Comparison of ENCODE assay signal across 8 cellular contexts in genomic region chr6:52419809-52420667, GRCh38. TPM values are rescaled to one million over a fixed set of nuclear protein-coding genes. Genes with fewer than 3 reads are reported as not detected.
DNase-seq lines count a peak whose midpoint lies in the region; ATAC-seq and TF ChIP-seq lines count a peak whose summit lies in the region.

Gene EFHC1, plus strand, starts transcription at chr6:52420342. Its CDS starts 69 bp downstream, at chr6:52420411.

- 0% methylated on average over 22 to 46 of the region's 57 CpGs for WGBS in testis, 2 donors

- no peak within 1 kb of the TSS for H3K4me3 Mint-ChIP-seq in HFFc6

- peak; percentile 95 for DNase-seq in GM04504 (ENCODE audit: low read depth)
- peak; percentile 98 for DNase-seq in HFFc6
- peak; percentile 97 for DNase-seq in NB4 (ENCODE audit: low read depth)
- DNase-seq in SK-N-DZ (ENCODE audit: low spot score), result peak; percentile 97
- peak; percentile 98 for DNase-seq in activated naive CD4-positive, alpha-beta T cell treated with anti-CD3 and anti-CD28 coated beads, Interleukin-2, amount 50 U/mL, for 16 hours
- peak; percentile 78 for DNase-seq in glomerular endothelial cell (ENCODE audit: extremely low read depth, low read depth, low spot score)
- peak; percentile 97 for DNase-seq in omental fat pad (ENCODE audit: low spot score)
- DNase-seq in testis, result peak; percentile 99

- no peak for TF ChIP-seq CTCF in HFFc6 (IDR thresholded peaks at IDR 0.05)
- no peak for TF ChIP-seq CTCF in NB4 (IDR thresholded peaks at IDR 0.05; ENCODE audit: low read depth, low read length)
- TF ChIP-seq CTCF in omental fat pad (IDR thresholded peaks at IDR 0.05), result no peak
- TF ChIP-seq CTCF in testis (IDR thresholded peaks at IDR 0.05), result peak in 1 of 3 experiments; percentile 11

- no peaks in the 10 kb centered on the region for H3K36me3 ChIP-seq in testis (ENCODE audit: low read depth, missing control alignments)

- peak within 1 kb of the TSS; percentile 86 to 90 for H3K27ac ChIP-seq in testis

- H3K9me3 ChIP-seq in testis, result no peaks in the 10 kb centered on the region

- H3K36me3 Mint-ChIP-seq in HFFc6 (ENCODE audit: low read depth), result peaks cover 4% of the 10 kb centered on the region; the same call in 1 of the 2 replicates

- H3K4me1 Mint-ChIP-seq in HFFc6 (ENCODE audit: low read depth), result peaks cover 47% of the 10 kb centered on the region

- peak; percentile 98 for ATAC-seq in omental fat pad (ENCODE audit: low FRiP score)

- H3K27ac Mint-ChIP-seq in HFFc6, result no peak within 1 kb of the TSS

- H3K9me3 Mint-ChIP-seq in HFFc6, result no peaks in the 10 kb centered on the region

- H3K4me1 ChIP-seq in testis, result no peaks in the 10 kb centered on the region

- no peaks in the 10 kb centered on the region for H3K27me3 ChIP-seq in testis

- intact Hi-C loops in testis (cut with DNase I; ENCODE audit: low total_unique reads), result loop anchor here (10.0 kb wide), 2 partner anchors 155 to 175 kb away; partner anchors contain the start of gene TRAM2

- TF ChIP-seq POLR2A in NB4 (IDR thresholded peaks at IDR 0.05; ENCODE audit: extremely low read depth, insufficient read length), result peak; percentile 89
- TF ChIP-seq POLR2A in testis (IDR thresholded peaks at IDR 0.05), result peak; percentile 24

- peak within 1 kb of the TSS; percentile 87 for H3K4me3 ChIP-seq in NB4 (ENCODE audit: low read depth, low read length)
- peak within 1 kb of the TSS; percentile 67 to 74 for H3K4me3 ChIP-seq in testis

- no peaks in the 10 kb centered on the region; the same call in 1 of the 2 replicates for H3K27me3 Mint-ChIP-seq in HFFc6 (ENCODE audit: insufficient read depth)

RNA-seq across cellular contexts. Expression of gene EFHC1, which starts in this region (rescaled TPM):
- total RNA-seq in HFFc6 (2021; fragmentation: NEBNext Ultra II Directional; extraction: Animal tissue kit (Norgen Biotek cat#: 25700)), result 10 to 100 TPM in 5 of 6 experiments, 1 to 10 TPM in 1; 10.0 to 17.3 (median 13.8) TPM
- polyA plus RNA-seq in SK-N-DZ (2014; cell fraction: cytosol; rRNA removed), result 18.0 and 22.3 TPM in 2 replicates
- polyA plus RNA-seq in SK-N-DZ (2014; cell fraction: nucleus; rRNA removed), result 185 and 253 TPM in 2 replicates
- total RNA-seq in glomerular endothelial cell (16.0 and 16.2 TPM in 2 replicates), omental fat pad (10 to 100 TPM; 10.2 to 33.0 (median 20.8) TPM), testis (10 to 100 TPM; 41.8 to 62.9 TPM)
- polyA plus RNA-seq in testis (ENCODE audit: insufficient read depth, low read depth, low replicate concordance), result 133 TPM

Comparison
In these comparisons a context has a peak if more than half of its experiments do, and no peak if none do; other contexts are left out.
1. Peak in every context shown above with its lines: DNase-seq, ATAC-seq, H3K4me3 ChIP-seq and H3K27ac ChIP-seq.